8 cellular contexts compared by ENCODE assay signal in genomic region chr1:226711976-226712778, GRCh38. TPM values are rescaled to one million over a fixed set of nuclear protein-coding genes. Genes with fewer than 3 reads are reported as not detected.
DNase-seq lines count a peak whose midpoint lies in the region; ATAC-seq lines count a peak whose summit lies in the region.

No MANE protein-coding gene starts in this region.

- peak; percentile 59 for DNase-seq in activated CD4-positive, alpha-beta T cell treated with anti-CD3 and anti-CD28 coated beads for 48 hours
- DNase-seq in natural killer cell treated with Interleukin-12 subunit alpha and Interleukin-12 subunit beta and Interleukin-15 and Interleukin-18, amount 100 ng/mL, for 72 hours (ENCODE audit: low spot score): no peak
- DNase-seq in NCI-H526 (lab: John Stamatoyannopoulos, UW): no peak
- DNase-seq in SKM-1 treated with dmso at 0.1 percent for 144 hours (lab: John Stamatoyannopoulos, UW; ENCODE audit: unreplicated experiment): no peak
- no peak for DNase-seq in COLO829 (ENCODE audit: low spot score)
- no peak for DNase-seq in EL

- peak; percentile 86 for ATAC-seq in GM18907 (IDR thresholded peaks at IDR 0.05; ENCODE audit: unreplicated experiment)
- ATAC-seq in HG02870 (IDR thresholded peaks at IDR 0.05; ENCODE audit: unreplicated experiment): peak; percentile 86
- ATAC-seq in natural killer cell treated with Interleukin-12 subunit alpha and Interleukin-12 subunit beta and Interleukin-15 and Interleukin-18, amount 100 ng/mL, for 72 hours: peak; percentile 71 to 79

- H3K36me3 Mint-ChIP-seq in natural killer cell treated with Interleukin-12 subunit alpha and Interleukin-12 subunit beta and Interleukin-15 and Interleukin-18, amount 100 ng/mL, for 72 hours: peaks cover 6% of the 10 kb centered on the region

- peak overlapping the region; percentile 73 for H3K4me3 Mint-ChIP-seq in natural killer cell treated with Interleukin-12 subunit alpha and Interleukin-12 subunit beta and Interleukin-15 and Interleukin-18, amount 100 ng/mL, for 72 hours

- H3K4me1 Mint-ChIP-seq in natural killer cell treated with Interleukin-12 subunit alpha and Interleukin-12 subunit beta and Interleukin-15 and Interleukin-18, amount 100 ng/mL, for 72 hours (ENCODE audit: low read depth in 2 of 2): peaks cover 76 to 77% of the 10 kb centered on the region in 2 donors

- H3K27me3 Mint-ChIP-seq in natural killer cell treated with Interleukin-12 subunit alpha and Interleukin-12 subunit beta and Interleukin-15 and Interleukin-18, amount 100 ng/mL, for 72 hours: peaks cover 0 to 2% of the 10 kb centered on the region in 2 donors

- peak overlapping the region; percentile 89 to 94 for H3K27ac Mint-ChIP-seq in natural killer cell treated with Interleukin-12 subunit alpha and Interleukin-12 subunit beta and Interleukin-15 and Interleukin-18, amount 100 ng/mL, for 72 hours

- H3K9me3 Mint-ChIP-seq in natural killer cell treated with Interleukin-12 subunit alpha and Interleukin-12 subunit beta and Interleukin-15 and Interleukin-18, amount 100 ng/mL, for 72 hours: peaks cover 6% of the 10 kb centered on the region

RNA-seq across cellular contexts. Expression of gene ITPKB, which starts 26.9 kb away (rescaled TPM):
- total RNA-seq in natural killer cell treated with Interleukin-12 subunit alpha and Interleukin-12 subunit beta and Interleukin-15 and Interleukin-18, amount 100 ng/mL, for 72 hours: 10 to 100 TPM; 27.2 to 35.2 TPM
